Comparison of ENCODE assay signal across 18 cellular contexts in genomic region chr20:20731000-20731944, GRCh38. TPM values are rescaled to one million over a fixed set of nuclear protein-coding genes. Genes with fewer than 3 reads are reported as not detected.
DNase-seq lines count a peak whose midpoint lies in the region; ATAC-seq and TF ChIP-seq lines count a peak whose summit lies in the region.
"Had no signal": no experiment of that assay in that cellular context is flagged by ENCODE, and none has a peak within 500 bp of the region (broad histone marks: within the 10 kb centered on the region; RNA-seq: fewer than 3 reads in every experiment).

No MANE protein-coding gene starts in this region.

- H3K36me3 ChIP-seq in ACC112 (ENCODE audit: insufficient read depth, low read length) (no peaks in the 10 kb centered on the region), heart right ventricle (no peaks in the 10 kb centered on the region), psoas muscle (ENCODE audit: insufficient read depth in 1 of 2, low read depth in 1 of 2) (no peaks in the 10 kb centered on the region), prostate gland (no peaks in the 10 kb centered on the region)

- H3K27ac ChIP-seq in ACC112 (ENCODE audit: low read depth, low read length) (peak overlapping the region; percentile 39), heart right ventricle (peak overlapping the region; percentile 33 to 92 (median 78)), psoas muscle (peak overlapping the region; percentile 89), prostate gland (no peak overlapping the region)
- H3K27ac ChIP-seq: body of pancreas, VCaP had no signal

- H3K4me1 Mint-ChIP-seq in effector memory CD8-positive, alpha-beta T cell (ENCODE audit: low read depth in 2 of 2), result peaks cover 2 to 3% of the 10 kb centered on the region in 2 donors

- H3K4me3 Mint-ChIP-seq in effector memory CD8-positive, alpha-beta T cell, result no peak overlapping the region
- H3K4me3 Mint-ChIP-seq: neural crest cell had no signal

- intact Hi-C loops in heart right ventricle (cut with DNase I), result no loop called here
- intact Hi-C loops in psoas muscle (cut with DNase I), result loop anchor here in 1 of 2 donors (5.0 kb wide), 1 partner anchor 41 kb away; no protein-coding TSS in a partner anchor
- intact Hi-C loops in prostate gland (cut with DNase I), result no loop called here

- TF ChIP-seq POLR2A in prostate gland (IDR thresholded peaks at IDR 0.05), result no peak

- no peaks in the 10 kb centered on the region for H3K36me3 Mint-ChIP-seq in effector memory CD8-positive, alpha-beta T cell (ENCODE audit: insufficient read depth)

- DNase-seq in astrocyte of the hippocampus (ENCODE audit: low read depth, low spot score) (peak; percentile 21), heart right ventricle (peak in 1 of 2 donors; percentile 36), psoas muscle (no peak), prostate gland (ENCODE audit: low spot score) (no peak), D341Med (ENCODE audit: low spot score) (no peak)
- DNase-seq in activated CD4-positive, CD25-positive, alpha-beta regulatory T cell treated with anti-CD3 and anti-CD28 coated beads, Interleukin-2, amount 50 U/mL, for 72 hours, result no peak
- no peak for DNase-seq in effector memory CD8-positive, alpha-beta T cell
- DNase-seq: activated CD8-positive, alpha-beta memory T cell treated with anti-CD3 and anti-CD28 coated beads for 24 hours; activated effector memory CD4-positive, alpha-beta T cell treated with anti-CD3 and anti-CD28 coated beads, Interleukin-2, amount 50 U/mL, for 16 hours; body of pancreas; GOT3; NCI-H2029 treated with DMSO at 0.1 percent for 48 hours; NCI-H510A treated with DMSO at 0.1 percent for 48 hours; OCI-M1; small intestine had no signal

- peak overlapping the region in 1 of 2 donors; percentile 57 for H3K27ac Mint-ChIP-seq in effector memory CD8-positive, alpha-beta T cell

- H3K9me3 Mint-ChIP-seq in effector memory CD8-positive, alpha-beta T cell, result no peaks in the 10 kb centered on the region
- H3K9me3 Mint-ChIP-seq: neural crest cell had no signal

- H3K9me3 ChIP-seq in heart right ventricle, result no peaks in the 10 kb centered on the region
- no peaks in the 10 kb centered on the region for H3K9me3 ChIP-seq in psoas muscle
- no peaks in the 10 kb centered on the region for H3K9me3 ChIP-seq in prostate gland
- H3K9me3 ChIP-seq: body of pancreas had no signal

- H3K4me3 ChIP-seq in ACC112 (ENCODE audit: low read depth, low read length) (peak overlapping the region; percentile 3; the same call in 1 of the 2 replicates), heart right ventricle (no peak overlapping the region), psoas muscle (no peak overlapping the region), prostate gland (no peak overlapping the region)
- H3K4me3 ChIP-seq: body of pancreas had no signal

- peaks cover 20% of the 10 kb centered on the region for H3K27me3 ChIP-seq in ACC112 (ENCODE audit: insufficient read depth, low read length)
- H3K27me3 ChIP-seq in heart right ventricle, result no peaks in the 10 kb centered on the region
- H3K27me3 ChIP-seq in psoas muscle (ENCODE audit: insufficient read depth in 3 of 3, low read length in 2 of 3), result no peaks in the 10 kb centered on the region
- H3K27me3 ChIP-seq in prostate gland (replicated peaks; ENCODE audit: insufficient read depth), result no peaks in the 10 kb centered on the region
- H3K27me3 ChIP-seq: body of pancreas had no signal

- 76 to 86% methylated on average over 11 of the region's 11 CpGs for WGBS in heart right ventricle, 2 donors
- 74 to 75% (median 75%) methylated on average over 11 of the region's 11 CpGs for WGBS in psoas muscle, 3 donors
- WGBS in prostate gland, result 76% methylated on average over 11 of the region's 11 CpGs

- peaks cover under 1 to 3% of the 10 kb centered on the region in 2 donors for H3K27me3 Mint-ChIP-seq in effector memory CD8-positive, alpha-beta T cell

- H3K4me1 ChIP-seq in ACC112 (ENCODE audit: control insufficient read depth, insufficient read depth, low read length, unreplicated experiment) (peaks cover 17% of the 10 kb centered on the region), heart right ventricle (peaks cover 0 to 44% (median 22%) of the 10 kb centered on the region in 9 donors), psoas muscle (peaks cover 27% of the 10 kb centered on the region), prostate gland (replicated peaks) (no peaks in the 10 kb centered on the region)
- H3K4me1 ChIP-seq: body of pancreas had no signal

- peak overlapping the region; percentile 21 for H2AFZ ChIP-seq in ACC112 (ENCODE audit: low read length, unreplicated experiment)

- no peaks in the 10 kb centered on the region for H3K79me2 ChIP-seq in ACC112 (ENCODE audit: control insufficient read depth, insufficient read depth, low read length, unreplicated experiment)

- peak; percentile 58 to 91 (median 84) for ATAC-seq in heart right ventricle
- peak; percentile 38 to 54 (median 50) for ATAC-seq in psoas muscle
- no peak for ATAC-seq in effector memory CD8-positive, alpha-beta T cell (replicated peaks)
- ATAC-seq: body of pancreas had no signal

- no peak for TF ChIP-seq CTCF in heart right ventricle (IDR thresholded peaks at IDR 0.05)
- TF ChIP-seq CTCF in psoas muscle (IDR thresholded peaks at IDR 0.05), result no peak
- no peak for TF ChIP-seq CTCF in prostate gland (IDR thresholded peaks at IDR 0.05)

RNA-seq across cellular contexts. Expression of gene RALGAPA2, which starts 18.8 kb away (rescaled TPM):
- total RNA-seq in heart right ventricle (10 to 100 TPM; 14.4 to 26.8 (median 19.5) TPM), psoas muscle (10 to 100 TPM; 51.1 to 75.5 (median 71.4) TPM), prostate gland (10 to 100 TPM; 36.5 to 53.2 TPM)
- polyA plus RNA-seq in heart right ventricle (1 to 10 TPM; 4.1 to 9.0 TPM), psoas muscle (10 to 100 TPM; 12.2 to 49.3 (median 24.1) TPM)

Comparison
In these comparisons a context has a peak if more than half of its experiments do, and no peak if none do; other contexts are left out.
1. H3K27ac ChIP-seq: peak in ACC112 (single experiment), heart right ventricle (10 of 10) and psoas muscle (single experiment); none in prostate gland (0 of 2).